In genomic region chr13:34883381-34883780, GRCh38 we compare ENCODE assay signal across 19 cellular contexts.
"Had no signal": no experiment of that assay in that cellular context is flagged by ENCODE, and none has a peak within 500 bp of the region (broad histone marks: within the 10 kb centered on the region; RNA-seq: fewer than 3 reads in every experiment).

No MANE protein-coding gene starts in this region.

- H3K27ac Mint-ChIP-seq: natural killer cell treated with Interleukin-12 subunit alpha and Interleukin-12 subunit beta and Interleukin-15 and Interleukin-18, amount 100 ng/mL, for 72 hours; type B pancreatic cell had no signal

- H3K27me3 ChIP-seq: dorsolateral prefrontal cortex, heart right ventricle, suprapubic skin, thyroid gland had no signal

- ATAC-seq: esophagus mucosa; heart right ventricle; natural killer cell treated with Interleukin-12 subunit alpha and Interleukin-12 subunit beta and Interleukin-15 and Interleukin-18, amount 100 ng/mL, for 72 hours; psoas muscle; stimulated activated naive CD8-positive, alpha-beta T cell treated with anti-CD3 and anti-CD28 coated beads, Interleukin-15, Interleukin-2, amounts not matched to agents 100 U/mL and 50 U/mL, for 24 hours had no signal

- DNase-seq: cortex of kidney; dorsolateral prefrontal cortex; effector CD8-positive, alpha-beta T cell; heart right ventricle; hypothalamus; kidney glomerular epithelial cell; left ventricle myocardium inferior; mesenchymal stem cell; midbrain; occipital lobe; psoas muscle; stimulated activated CD4-positive, alpha-beta T cell treated with anti-CD3 and anti-CD28 coated beads, Interleukin-12 subunit alpha, Interleukin-12 subunit beta, amount 100 ng/mL, for 4 hours; stimulated activated naive CD8-positive, alpha-beta T cell treated with anti-CD3 and anti-CD28 coated beads, Interleukin-15, Interleukin-2, amounts not matched to agents 100 U/mL and 50 U/mL, for 24 hours; thyroid gland had no signal

- H3K36me3 ChIP-seq: heart right ventricle, left ventricle myocardium inferior, suprapubic skin, thyroid gland had no signal

- H3K4me3 Mint-ChIP-seq: natural killer cell treated with Interleukin-12 subunit alpha and Interleukin-12 subunit beta and Interleukin-15 and Interleukin-18, amount 100 ng/mL, for 72 hours; type B pancreatic cell had no signal

- H3K27me3 Mint-ChIP-seq: natural killer cell treated with Interleukin-12 subunit alpha and Interleukin-12 subunit beta and Interleukin-15 and Interleukin-18, amount 100 ng/mL, for 72 hours; type B pancreatic cell had no signal

- H3K4me1 ChIP-seq: psoas muscle, suprapubic skin, thyroid gland had no signal

- H3K27ac ChIP-seq: dorsolateral prefrontal cortex, heart right ventricle, left ventricle myocardium inferior, psoas muscle, suprapubic skin, thyroid gland had no signal

- H3K36me3 Mint-ChIP-seq: natural killer cell treated with Interleukin-12 subunit alpha and Interleukin-12 subunit beta and Interleukin-15 and Interleukin-18, amount 100 ng/mL, for 72 hours; type B pancreatic cell had no signal

- H3K9me3 ChIP-seq: heart right ventricle, left ventricle myocardium inferior, psoas muscle, suprapubic skin, thyroid gland had no signal

- H3K4me3 ChIP-seq: dorsolateral prefrontal cortex, heart right ventricle, left ventricle myocardium inferior, lung, psoas muscle, suprapubic skin, thyroid gland had no signal
